In genomic region chr2:31324000-31324633, GRCh38 we compare ENCODE assay signal across 8 cellular contexts.
DNase-seq lines count a peak whose midpoint lies in the region; ATAC-seq, FAIRE-seq and TF ChIP-seq lines count a peak whose summit lies in the region.

No MANE protein-coding gene starts in this region.

- no peak overlapping the region for H3K27ac ChIP-seq in HepG2 (ENCODE audit: extremely low read length, insufficient read depth, low read length)

- no peaks in the 10 kb centered on the region for H3K79me2 ChIP-seq in HepG2 (ENCODE audit: insufficient read depth, low read length)

- TF ChIP-seq EP300 in HepG2 (IDR thresholded peaks at IDR 0.05; ENCODE audit: low read depth in 2 of 2, low read length in 2 of 2), result no peak; a peak in 1 of 4 replicates
- TF ChIP-seq EP300 in HepG2 (CRISPR knock-in tag; IDR thresholded peaks at IDR 0.05; ENCODE audit: borderline replicate concordance), result no peak

- H3K4me3 ChIP-seq in HepG2 (replicated peaks in 1 of 3; ENCODE audit: insufficient read depth in 1 of 3, low read depth in 2 of 3, low read length in 3 of 3), result peak overlapping the region in 1 of 3 experiments; percentile 37; a peak in 2 of 6 replicates

- BruUV-seq in HepG2 (replicated peaks; lab: Mats Ljungman, UMichigan), result no TSS peak

- DNase-seq in RPMI8226 (peak; percentile 41), HepG2 (ENCODE audit: low spot score) (no peak), retina (no peak), HuH-7 (ENCODE audit: low spot score) (no peak), NCI-H146 treated with DMSO at 0.1 percent for 48 hours (lab: John Stamatoyannopoulos, UW; ENCODE audit: unreplicated experiment) (no peak), nucleus accumbens (lab: John Stamatoyannopoulos, UW) (no peak)

- in situ Hi-C loops in HepG2 (cut with HindIII; ENCODE audit: extremely low pct_ligation_motif_present, low pct_unique_long_range_greater_than_20kb), result no loop called here

- WGBS in HepG2 (ENCODE audit: low lambda C conversion rate), result 10% methylated on average over 5 of the region's 5 CpGs

- H3K36me3 ChIP-seq in HepG2 (replicated peaks in 1 of 2; ENCODE audit: control insufficient read depth in 1 of 2, insufficient read depth in 2 of 2, low read length in 2 of 2), result no peaks in the 10 kb centered on the region

- FAIRE-seq in HepG2 (lab: Jason Lieb, UNC), result no peak

- no peak for TF ChIP-seq POLR2A in HepG2 (IDR thresholded peaks at IDR 0.05; ENCODE audit: insufficient read depth in 1 of 2, low read depth in 2 of 2, low read length in 2 of 2)

- POLR2A ChIA-PET in HepG2 (lab: Yijun Ruan, JAX), result no interaction called here

- H3K27me3 ChIP-seq in HepG2 (ENCODE audit: control insufficient read depth in 1 of 2, insufficient read depth in 2 of 2, low read length in 2 of 2), result no peaks in the 10 kb centered on the region

- no peak overlapping the region for H3K9ac ChIP-seq in HepG2 (ENCODE audit: insufficient read depth, low read depth, low read length)

- CTCF ChIA-PET in HepG2 (lab: Yijun Ruan, JAX; ENCODE audit: low intra/inter-chr PET ratio, low total read pairs), result no interaction called here

- H3K4me1 ChIP-seq in HepG2 (ENCODE audit: insufficient read depth, low read length), result no peaks in the 10 kb centered on the region

- peak; percentile 77 for ATAC-seq in GM18508 (IDR thresholded peaks at IDR 0.05; ENCODE audit: insufficient read depth, unreplicated experiment)
- ATAC-seq in HG02759 (IDR thresholded peaks at IDR 0.05; ENCODE audit: unreplicated experiment), result peak; percentile 74
- no peak; the same call in 2 of the 3 replicates for ATAC-seq in HepG2

- no peaks in the 10 kb centered on the region for H4K20me1 ChIP-seq in HepG2 (ENCODE audit: insufficient read depth, low read length)

- peak overlapping the region; percentile 34 for H3K4me2 ChIP-seq in HepG2 (ENCODE audit: low read depth, low read length)

- H3K9me3 ChIP-seq in HepG2 (ENCODE audit: low read length), result no peaks in the 10 kb centered on the region

- intact Hi-C loops in HepG2 (cut with micrococcal nuclease; ENCODE audit: unreplicated experiment), result no loop called here

- no peak for TF ChIP-seq CTCF in HepG2 (CRISPR knock-in tag; IDR thresholded peaks at IDR 0.05)

- no peak overlapping the region for H2AFZ ChIP-seq in HepG2 (ENCODE audit: low read length)

- no peak for TF ChIP-seq RAD21 in HepG2 (CRISPR knock-in tag; IDR thresholded peaks at IDR 0.05)

TF ChIP-seq in HepG2, 621 proteins besides CTCF, POLR2A, EP300 and RAD21:
- peak; percentile 77 to 79 for TF ChIP-seq MAFK (conservative IDR thresholded peaks at IDR 0.05 in 1 of 2, IDR thresholded peaks at IDR 0.05 in 1 of 2; ENCODE audit: low read length in 2 of 2)
- no peak for TF ChIP-seq ZSCAN29 (CRISPR knock-in tag; conservative IDR thresholded peaks at IDR 0.05)
- TF ChIP-seq HNRNPLL (IDR thresholded peaks at IDR 0.05; ENCODE audit: low read depth, low read length, poor library complexity, severe bottlenecking), result no peak
- no peak for TF ChIP-seq SYNCRIP (IDR thresholded peaks at IDR 0.05; ENCODE audit: insufficient read depth, low read depth, low read length)
- TF ChIP-seq RFXAP (CRISPR knock-in tag; IDR thresholded peaks at IDR 0.05; ENCODE audit: borderline replicate concordance), result no peak
- TF ChIP-seq TSC22D2 (CRISPR knock-in tag; IDR thresholded peaks at IDR 0.05; ENCODE audit: borderline replicate concordance), result no peak
- TF ChIP-seq, protein P1, sequence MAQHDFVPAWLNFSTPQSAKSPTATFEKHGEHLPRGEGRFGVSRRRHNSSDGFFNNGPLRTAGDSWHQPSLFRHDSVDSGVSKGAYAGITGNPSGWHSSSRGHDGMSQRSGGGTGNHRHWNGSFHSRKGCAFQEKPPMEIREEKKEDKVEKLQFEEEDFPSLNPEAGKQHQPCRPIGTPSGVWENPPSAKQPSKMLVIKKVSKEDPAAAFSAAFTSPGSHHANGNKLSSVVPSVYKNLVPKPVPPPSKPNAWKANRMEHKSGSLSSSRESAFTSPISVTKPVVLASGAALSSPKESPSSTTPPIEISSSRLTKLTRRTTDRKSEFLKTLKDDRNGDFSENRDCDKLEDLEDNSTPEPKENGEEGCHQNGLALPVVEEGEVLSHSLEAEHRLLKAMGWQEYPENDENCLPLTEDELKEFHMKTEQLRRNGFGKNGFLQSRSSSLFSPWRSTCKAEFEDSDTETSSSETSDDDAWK (CRISPR knock-in tag; IDR thresholded peaks at IDR 0.05), result no peak
- no peak for TF ChIP-seq MXI1 (IDR thresholded peaks at IDR 0.05; ENCODE audit: borderline replicate concordance, low read depth, low read length)
- peak; percentile 85 for TF ChIP-seq MAFF (IDR thresholded peaks at IDR 0.05; ENCODE audit: low read depth, low read length)
- no peak for TF ChIP-seq ZNF468 (CRISPR knock-in tag; IDR thresholded peaks at IDR 0.05)
